15 cellular contexts compared by ENCODE assay signal in the genomic region with DNA sequence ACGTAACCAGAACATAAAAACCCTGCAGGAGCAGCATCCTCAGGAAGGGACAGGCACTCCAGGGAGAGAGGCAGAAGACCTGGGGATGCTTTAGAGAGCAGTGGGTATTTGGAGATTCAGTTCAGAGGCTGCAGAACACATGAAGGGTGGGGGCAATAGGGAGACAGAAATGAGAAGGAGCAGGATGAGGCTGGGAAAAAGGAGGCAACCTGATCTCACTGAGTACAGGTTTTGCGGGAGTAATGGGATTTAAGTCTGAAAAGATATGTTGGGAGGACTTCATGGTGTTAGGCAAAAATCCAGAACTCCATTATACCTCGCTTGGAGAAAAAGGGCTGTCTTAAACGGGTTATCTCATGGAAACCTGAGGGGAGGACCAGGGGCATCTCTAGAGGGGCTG. TPM values are rescaled to one million over a fixed set of nuclear protein-coding genes. Genes with fewer than 3 reads are reported as not detected.
DNase-seq lines count a peak whose midpoint lies in the region; ATAC-seq and TF ChIP-seq lines count a peak whose summit lies in the region.
"Had no signal": no experiment of that assay in that cellular context is flagged by ENCODE, and none has a peak within 500 bp of the region (broad histone marks: within the 10 kb centered on the region; RNA-seq: fewer than 3 reads in every experiment).

No MANE protein-coding gene starts in this region.

- in situ Hi-C loops in transverse colon (cut with MboI; ENCODE audit: low pct_ligation_motif_present in 1 of 4, low pct_unique_long_range_greater_than_20kb in 1 of 4, low sequenced_read_pairs in 3 of 4), result no loop called here

- H3K4me1 ChIP-seq in GM23338 (ENCODE audit: insufficient read depth) (peaks cover 8% of the 10 kb centered on the region; the same call in 1 of the 2 replicates), transverse colon (peaks cover 0 to 17% (median 8%) of the 10 kb centered on the region in 4 donors)
- H3K4me1 ChIP-seq: SJCRH30 had no signal

- H3K27me3 Mint-ChIP-seq in CD14-positive monocyte (ENCODE audit: low read depth in 3 of 3), result peaks cover 37 to 45% (median 40%) of the 10 kb centered on the region in 3 donors
- H3K27me3 Mint-ChIP-seq in GM23338 (ENCODE audit: insufficient read depth, low read depth, poor library complexity), result peaks cover 21% of the 10 kb centered on the region
- H3K27me3 Mint-ChIP-seq in brain, result peaks cover 7% of the 10 kb centered on the region
- peaks cover 0 to 6% of the 10 kb centered on the region in 2 donors for H3K27me3 Mint-ChIP-seq in natural killer cell (ENCODE audit: low read depth in 2 of 2)

- H3K4me3 ChIP-seq in GM23338, result peak overlapping the region; percentile 79; the same call in 1 of the 2 replicates
- H3K4me3 ChIP-seq in transverse colon, result no peak overlapping the region
- H3K4me3 ChIP-seq: SJCRH30 had no signal

- H3K36me3 Mint-ChIP-seq in CD14-positive monocyte, result peaks cover 3 to 9% of the 10 kb centered on the region in 2 donors
- H3K36me3 Mint-ChIP-seq in GM23338 (ENCODE audit: low read depth), result no peaks in the 10 kb centered on the region
- no peaks in the 10 kb centered on the region for H3K36me3 Mint-ChIP-seq in brain
- no peaks in the 10 kb centered on the region for H3K36me3 Mint-ChIP-seq in natural killer cell

- H3K27ac Mint-ChIP-seq in CD14-positive monocyte (no peak overlapping the region), GM23338 (no peak overlapping the region), brain (peak overlapping the region in 3 of 5 experiments; percentile 4 to 52 (median 37)), natural killer cell (peak overlapping the region in 1 of 2 donors; percentile 98)
- H3K27ac Mint-ChIP-seq: activated T-cell treated with anti-CD3 and anti-CD28 coated beads, Interleukin-2, amount 50 U/mL, for 72 hours had no signal

- WGBS in transverse colon (ENCODE audit: low coverage in 1 of 2), 2 donors, result 56 to 63% methylated on average over 3 to 4 of the region's 4 CpGs

- H3K36me3 ChIP-seq in GM23338 (ENCODE audit: insufficient read depth), result no peaks in the 10 kb centered on the region
- no peaks in the 10 kb centered on the region for H3K36me3 ChIP-seq in transverse colon
- H3K36me3 ChIP-seq: SJCRH30 had no signal

- H4K20me1 ChIP-seq in GM23338 (replicated peaks; ENCODE audit: insufficient read depth), result peaks cover 9% of the 10 kb centered on the region; the same call in 1 of the 2 replicates

- H3K9me3 Mint-ChIP-seq in CD14-positive monocyte (peaks cover 0 to 12% (median 3%) of the 10 kb centered on the region in 7 donors), GM23338 (peaks cover 3% of the 10 kb centered on the region; the same call in 1 of the 3 replicates), brain (no peaks in the 10 kb centered on the region), natural killer cell (no peaks in the 10 kb centered on the region)
- H3K9me3 Mint-ChIP-seq: activated T-cell treated with anti-CD3 and anti-CD28 coated beads, Interleukin-2, amount 50 U/mL, for 72 hours had no signal

- no peaks in the 10 kb centered on the region for H3K9me2 ChIP-seq in GM23338 (ENCODE audit: insufficient read depth)

- no peak for TF ChIP-seq EP300 in transverse colon (IDR thresholded peaks at IDR 0.05; ENCODE audit: low read depth)

- H2AFZ ChIP-seq in GM23338, result peak overlapping the region; percentile 92

- H3K4me3 Mint-ChIP-seq in CD14-positive monocyte, result peak overlapping the region; percentile 21 to 37
- H3K4me3 Mint-ChIP-seq in GM23338, result peak overlapping the region; percentile 83; the same call in 1 of the 3 replicates
- peak overlapping the region; percentile 42 to 96 (median 93) for H3K4me3 Mint-ChIP-seq in brain
- H3K4me3 Mint-ChIP-seq in natural killer cell, result peak overlapping the region; percentile 70

- H3K79me2 ChIP-seq in GM23338 (replicated peaks; ENCODE audit: insufficient read depth), result no peaks in the 10 kb centered on the region

- intact Hi-C loops in CD14-positive monocyte (cut with micrococcal nuclease), result loop anchor here (5.0 to 10.0 kb wide), 3 partner anchors 174 to 694 kb away; a partner anchor contains a TSS
- intact Hi-C loops in natural killer cell (cut with micrococcal nuclease), result loop anchor here (10.0 kb wide), 2 partner anchors 172 to 692 kb away; a partner anchor contains a TSS
- intact Hi-C loops in transverse colon (cut with DNase I; ENCODE audit: low total_unique reads), result no loop called here

- TF ChIP-seq POLR2A in transverse colon (IDR thresholded peaks at IDR 0.05), result no peak

- H3K9me3 ChIP-seq in transverse colon, result no peaks in the 10 kb centered on the region
- H3K9me3 ChIP-seq: left ventricle myocardium inferior, SJCRH30 had no signal

- DNase-seq in CD14-positive monocyte (ENCODE audit: low spot score) (no peak), GM23338 (ENCODE audit: low spot score) (no peak), natural killer cell (no peak), medulla oblongata (ENCODE audit: extremely low spot score) (no peak), NCI-H446 treated with DMSO at 0.1 percent for 48 hours (lab: John Stamatoyannopoulos, UW) (no peak), superior temporal gyrus (ENCODE audit: extremely low spot score) (no peak), transverse colon (no peak)
- DNase-seq: foreskin melanocyte, left ventricle myocardium inferior, NCI-H1436, NCI-H446, retina, SJCRH30 had no signal

- peaks cover 11% of the 10 kb centered on the region for H3F3A ChIP-seq in GM23338 (replicated peaks; ENCODE audit: low read depth)

- ATAC-seq in GM23338 (no peak), natural killer cell (no peak)
- ATAC-seq: activated T-cell treated with anti-CD3 and anti-CD28 coated beads, Interleukin-2, amount 50 U/mL, for 72 hours had no signal

- TF ChIP-seq CTCF in CD14-positive monocyte (IDR thresholded peaks at IDR 0.05), result no peak
- TF ChIP-seq CTCF in GM23338 (conservative IDR thresholded peaks at IDR 0.05; ENCODE audit: low read depth in 2 of 2), result no peak
- TF ChIP-seq CTCF in brain (conservative IDR thresholded peaks at IDR 0.05), result no peak
- no peak for TF ChIP-seq CTCF in natural killer cell (IDR thresholded peaks at IDR 0.05)
- no peak for TF ChIP-seq CTCF in transverse colon (IDR thresholded peaks at IDR 0.05)

- H3K4me1 Mint-ChIP-seq in CD14-positive monocyte (peaks cover 24% of the 10 kb centered on the region), GM23338 (peaks cover 19% of the 10 kb centered on the region), brain (peaks cover 21% of the 10 kb centered on the region), natural killer cell (peaks cover 15 to 32% of the 10 kb centered on the region in 2 donors)

- H3K4me2 ChIP-seq in GM23338, result peak overlapping the region; percentile 94

- peaks cover 25% of the 10 kb centered on the region for H3K27me3 ChIP-seq in GM23338 (ENCODE audit: insufficient read depth)
- H3K27me3 ChIP-seq in transverse colon, result no peaks in the 10 kb centered on the region
- H3K27me3 ChIP-seq: SJCRH30 had no signal

- H3K27ac ChIP-seq in GM23338 (ENCODE audit: low read depth) (no peak overlapping the region), transverse colon (no peak overlapping the region)
- H3K27ac ChIP-seq: SJCRH30 had no signal

TF ChIP-seq in GM23338, 12 proteins besides CTCF, POLR2A, EP300 and RAD21:
- TF ChIP-seq JUNB (IDR thresholded peaks at IDR 0.05; ENCODE audit: unreplicated experiment), result no peak

RNA-seq across cellular contexts. Expression of a gene that starts 41.3 kb away (rescaled TPM):
- polyA plus RNA-seq in CD14-positive monocyte (under 1 TPM; 0.39 to 0.94 TPM), GM23338 (2016; fragmentation: Nextera tagmentation; extraction: Ambion mirVana) (5.2 and 8.7 TPM in 2 replicates), brain (ENCODE audit: insufficient read depth, low read depth, low replicate concordance) (7.5 TPM)
- 12.6 and 21.9 TPM in 2 replicates for total RNA-seq in GM23338 (2014; rRNA removed; shearing (Covaris generic))
- total RNA-seq in natural killer cell (1 to 10 TPM; 3.8 to 6.0 (median 6.0) TPM), transverse colon (10 to 100 TPM in 3 of 4 donors, 1 to 10 TPM in 1; 6.0 to 19.5 (median 11.8) TPM)

Comparison
In these comparisons a context has a peak if more than half of its experiments do, and no peak if none do; other contexts are left out.
1. H3K27ac Mint-ChIP-seq: peak in brain (3 of 5); none in CD14-positive monocyte (0 of 7) and GM23338 (single experiment).
2. H3K4me3 Mint-ChIP-seq: peak in every context shown above with its lines; median percentile 93 in brain; 83 in GM23338; 70 in natural killer cell; 29 in CD14-positive monocyte.